8 cellular contexts compared by ENCODE assay signal in the genomic region with DNA sequence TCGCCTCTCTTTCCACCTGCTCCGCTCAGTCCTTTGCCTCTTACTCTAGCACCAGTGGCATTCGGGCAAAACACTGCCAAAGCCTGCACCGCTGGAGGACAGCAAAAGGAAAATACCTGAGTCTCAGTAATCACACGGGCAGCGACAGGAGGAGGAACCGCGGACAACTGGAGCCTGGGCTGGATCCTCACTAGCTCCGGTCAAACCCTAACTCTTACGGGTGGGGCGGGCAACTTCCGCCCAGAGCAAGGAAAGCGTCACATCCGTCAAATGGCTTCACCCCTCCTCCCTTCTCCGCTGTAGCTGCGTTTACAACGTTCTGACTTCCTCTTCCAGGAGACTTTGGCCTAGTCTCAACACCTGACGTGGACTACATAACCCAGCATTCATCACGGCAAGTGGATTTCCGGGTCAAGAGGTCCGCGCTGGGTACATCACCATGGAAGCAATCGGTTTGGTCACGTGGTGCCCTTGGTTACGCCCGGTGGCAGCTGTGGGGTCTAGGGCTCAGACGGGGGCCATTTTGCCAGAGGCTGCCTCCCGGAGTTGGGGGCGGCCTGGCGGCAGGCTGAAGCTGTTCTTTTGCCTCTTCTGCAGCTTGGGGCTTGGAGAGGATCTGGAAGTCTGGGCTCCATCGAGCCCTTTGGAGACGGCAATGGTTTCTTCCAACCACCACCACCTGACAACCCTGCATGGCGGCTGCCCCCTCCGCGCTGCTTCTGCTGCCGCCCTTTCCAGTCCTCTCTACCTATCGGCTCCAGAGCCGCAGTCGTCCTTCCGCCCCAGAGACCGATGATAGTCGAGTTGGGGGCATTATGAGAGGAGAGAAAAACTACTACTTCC.
A peak's percentile ranks its signal among the peaks of the same experiment; 100 is the strongest.
DNase-seq lines count a peak whose midpoint lies in the region; ATAC-seq and TF ChIP-seq lines count a peak whose summit lies in the region.

A gene with protein sequence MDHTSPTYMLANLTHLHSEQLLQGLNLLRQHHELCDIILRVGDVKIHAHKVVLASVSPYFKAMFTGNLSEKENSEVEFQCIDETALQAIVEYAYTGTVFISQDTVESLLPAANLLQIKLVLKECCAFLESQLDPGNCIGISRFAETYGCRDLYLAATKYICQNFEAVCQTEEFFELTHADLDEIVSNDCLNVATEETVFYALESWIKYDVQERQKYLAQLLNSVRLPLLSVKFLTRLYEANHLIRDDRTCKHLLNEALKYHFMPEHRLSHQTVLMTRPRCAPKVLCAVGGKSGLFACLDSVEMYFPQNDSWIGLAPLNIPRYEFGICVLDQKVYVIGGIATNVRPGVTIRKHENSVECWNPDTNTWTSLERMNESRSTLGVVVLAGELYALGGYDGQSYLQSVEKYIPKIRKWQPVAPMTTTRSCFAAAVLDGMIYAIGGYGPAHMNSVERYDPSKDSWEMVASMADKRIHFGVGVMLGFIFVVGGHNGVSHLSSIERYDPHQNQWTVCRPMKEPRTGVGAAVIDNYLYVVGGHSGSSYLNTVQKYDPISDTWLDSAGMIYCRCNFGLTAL (minus strand): TSS at position 218 of the 843 bp plus-strand sequence. CDS start 16,019 bp downstream, outside the sequence.
A gene with protein sequence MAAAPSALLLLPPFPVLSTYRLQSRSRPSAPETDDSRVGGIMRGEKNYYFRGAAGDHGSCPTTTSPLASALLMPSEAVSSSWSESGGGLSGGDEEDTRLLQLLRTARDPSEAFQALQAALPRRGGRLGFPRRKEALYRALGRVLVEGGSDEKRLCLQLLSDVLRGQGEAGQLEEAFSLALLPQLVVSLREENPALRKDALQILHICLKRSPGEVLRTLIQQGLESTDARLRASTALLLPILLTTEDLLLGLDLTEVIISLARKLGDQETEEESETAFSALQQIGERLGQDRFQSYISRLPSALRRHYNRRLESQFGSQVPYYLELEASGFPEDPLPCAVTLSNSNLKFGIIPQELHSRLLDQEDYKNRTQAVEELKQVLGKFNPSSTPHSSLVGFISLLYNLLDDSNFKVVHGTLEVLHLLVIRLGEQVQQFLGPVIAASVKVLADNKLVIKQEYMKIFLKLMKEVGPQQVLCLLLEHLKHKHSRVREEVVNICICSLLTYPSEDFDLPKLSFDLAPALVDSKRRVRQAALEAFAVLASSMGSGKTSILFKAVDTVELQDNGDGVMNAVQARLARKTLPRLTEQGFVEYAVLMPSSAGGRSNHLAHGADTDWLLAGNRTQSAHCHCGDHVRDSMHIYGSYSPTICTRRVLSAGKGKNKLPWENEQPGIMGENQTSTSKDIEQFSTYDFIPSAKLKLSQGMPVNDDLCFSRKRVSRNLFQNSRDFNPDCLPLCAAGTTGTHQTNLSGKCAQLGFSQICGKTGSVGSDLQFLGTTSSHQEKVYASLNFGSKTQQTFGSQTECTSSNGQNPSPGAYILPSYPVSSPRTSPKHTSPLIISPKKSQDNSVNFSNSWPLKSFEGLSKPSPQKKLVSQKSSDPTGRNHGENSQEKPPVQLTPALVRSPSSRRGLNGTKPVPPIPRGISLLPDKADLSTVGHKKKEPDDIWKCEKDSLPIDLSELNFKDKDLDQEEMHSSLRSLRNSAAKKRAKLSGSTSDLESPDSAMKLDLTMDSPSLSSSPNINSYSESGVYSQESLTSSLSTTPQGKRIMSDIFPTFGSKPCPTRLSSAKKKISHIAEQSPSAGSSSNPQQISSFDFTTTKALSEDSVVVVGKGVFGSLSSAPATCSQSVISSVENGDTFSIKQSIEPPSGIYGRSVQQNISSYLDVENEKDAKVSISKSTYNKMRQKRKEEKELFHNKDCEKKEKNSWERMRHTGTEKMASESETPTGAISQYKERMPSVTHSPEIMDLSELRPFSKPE (N-terminal part only) (plus strand): TSS at position 461 of the 843 bp plus-strand sequence. CDS start 232 bp downstream, at position 693.

- ATAC-seq in GM19025 (IDR thresholded peaks at IDR 0.05; ENCODE audit: low read depth, unreplicated experiment) = peak; percentile 93
- ATAC-seq in HG03280 (IDR thresholded peaks at IDR 0.05; ENCODE audit: unreplicated experiment) = peak; percentile 91

- no peak for TF ChIP-seq CTCF in AG09319 (IDR thresholded peaks at IDR 0.05; ENCODE audit: low read depth, low read length)

- DNase-seq in AG09319 (ENCODE audit: extremely low read depth, low read depth) (peak; percentile 99), NCI-H345 (lab: John Stamatoyannopoulos, UW) (peak; percentile 100), cerebellar cortex (ENCODE audit: low spot score) (peak; percentile 100), islet precursor cell (peak; percentile 100)
- peak; percentile 82 to 93 (median 88) for DNase-seq in activated CD4-positive, CD25-positive, alpha-beta regulatory T cell (lab: John Stamatoyannopoulos, UW)
- DNase-seq in stimulated activated CD4-positive, alpha-beta T cell treated with anti-CD3 and anti-CD28 coated beads, Interleukin-12 subunit alpha, Interleukin-12 subunit beta, amount 100 ng/mL, for 48 hours (ENCODE audit: low read depth in 2 of 3, low spot score in 1 of 3) = peak; percentile 85 to 93 (median 91)

Comparison
In these comparisons a context has a peak if more than half of its experiments do, and no peak if none do; other contexts are left out.
1. Peak in every context shown above with its lines: DNase-seq and ATAC-seq.